ENCODE assay signal across 1 cellular context in genomic region chr6:26031151-26031594, GRCh38.
A peak's percentile ranks its signal among the peaks of the same experiment; 100 is the strongest.
TF ChIP-seq lines count a peak whose summit lies in the region.

No MANE protein-coding gene starts in this region.

TF ChIP-seq in K562, 482 proteins besides CTCF, POLR2A, EP300 and RAD21 (continued from another document and continues in another):
- TF ChIP-seq ZNF655 (CRISPR knock-in tag; IDR thresholded peaks at IDR 0.05) (peak; percentile 57; the same call in 1 of the 2 replicates), FOXJ3 (CRISPR knock-in tag; IDR thresholded peaks at IDR 0.05) (no peak), TBL1XR1 (IDR thresholded peaks at IDR 0.05; ENCODE audit: low read length in 2 of 2) (peak in 1 of 2 experiments; percentile 64; a peak in 2 of 4 replicates), MEF2A (IDR thresholded peaks at IDR 0.05; ENCODE audit: control insufficient read depth, low read depth, low read length) (peak; percentile 62; the same call in 1 of the 2 replicates), EWSR1 (IDR thresholded peaks at IDR 0.05; ENCODE audit: borderline replicate concordance, low read depth, partially characterized antibody) (peak; percentile 81), ZBED1 (IDR thresholded peaks at IDR 0.05) (no peak), NCOA6 (IDR thresholded peaks at IDR 0.05) (no peak), HDAC6 (IDR thresholded peaks at IDR 0.05; ENCODE audit: low read depth, low read length) (no peak), THRAP3 (IDR thresholded peaks at IDR 0.05; ENCODE audit: borderline replicate concordance) (no peak), BRD9 (IDR thresholded peaks at IDR 0.05; ENCODE audit: low read depth, partially characterized antibody) (no peak), ZNF77 (CRISPR knock-in tag; IDR thresholded peaks at IDR 0.05) (peak; percentile 92), ZNF224 (CRISPR knock-in tag; IDR thresholded peaks at IDR 0.05) (no peak), NRF1 (conservative IDR thresholded peaks at IDR 0.05 in 1 of 2, IDR thresholded peaks at IDR 0.05 in 1 of 2) (no peak), TEAD1 (CRISPR knock-in tag; IDR thresholded peaks at IDR 0.05) (peak in 1 of 2 experiments; percentile 73; a peak in 2 of 4 replicates), ZNF830 (CRISPR knock-in tag; IDR thresholded peaks at IDR 0.05) (peak; percentile 32; the same call in 1 of the 2 replicates), ZNF253 (CRISPR knock-in tag; conservative IDR thresholded peaks at IDR 0.05) (peak; percentile 96), RB1 (IDR thresholded peaks at IDR 0.05; ENCODE audit: low read depth) (no peak), PHTF2 (CRISPR knock-in tag; IDR thresholded peaks at IDR 0.05) (peak; percentile 66; the same call in 1 of the 2 replicates), NONO (IDR thresholded peaks at IDR 0.05; ENCODE audit: low read depth in 2 of 2, low read length in 1 of 2) (peak in 1 of 2 experiments; percentile 52; a peak in 2 of 4 replicates), MTA1 (IDR thresholded peaks at IDR 0.05; ENCODE audit: borderline replicate concordance) (no peak), ZNF695 (CRISPR knock-in tag; IDR thresholded peaks at IDR 0.05) (peak; percentile 87), NCOR1 (IDR thresholded peaks at IDR 0.05) (no peak), EP400 (IDR thresholded peaks at IDR 0.05) (no peak), CCAR2 (IDR thresholded peaks at IDR 0.05; ENCODE audit: low read depth, low read length) (no peak), IRF2 (CRISPR knock-in tag; IDR thresholded peaks at IDR 0.05) (no peak), FOXA3 (CRISPR knock-in tag; conservative IDR thresholded peaks at IDR 0.05 in 1 of 2, IDR thresholded peaks at IDR 0.05 in 1 of 2) (peak in 1 of 2 experiments; percentile 74; a peak in 2 of 4 replicates), MTA3 (IDR thresholded peaks at IDR 0.05; ENCODE audit: borderline replicate concordance) (peak; percentile 17; the same call in 1 of the 2 replicates), PRPF4 (IDR thresholded peaks at IDR 0.05; ENCODE audit: insufficient read depth, low read depth, low read length, poor library complexity, severe bottlenecking) (no peak), ZNF696 (CRISPR knock-in tag; conservative IDR thresholded peaks at IDR 0.05) (peak; percentile 85; the same call in 1 of the 2 replicates), ZBTB26 (CRISPR knock-in tag; IDR thresholded peaks at IDR 0.05) (peak; percentile 76; the same call in 1 of the 2 replicates), MED1 (CRISPR knock-in tag; IDR thresholded peaks at IDR 0.05; ENCODE audit: borderline replicate concordance) (no peak), CBFA2T2 (conservative IDR thresholded peaks at IDR 0.05) (no peak), ZNF584 (CRISPR knock-in tag; IDR thresholded peaks at IDR 0.05; ENCODE audit: low read depth) (no peak), ZNF384 (IDR thresholded peaks at IDR 0.05; ENCODE audit: low read depth, low read length) (no peak), FOXO4 (CRISPR knock-in tag; IDR thresholded peaks at IDR 0.05) (peak; percentile 88), ZNF780A (CRISPR knock-in tag; IDR thresholded peaks at IDR 0.05) (0 out of 2 replicates have a peak, but pooled peaks have one; percentile 27), ZNF282 (CRISPR knock-in tag; IDR thresholded peaks at IDR 0.05) (no peak), SRF (CRISPR knock-in tag; IDR thresholded peaks at IDR 0.05) (peak in 1 of 2 experiments; percentile 91; a peak in 2 of 4 replicates), GTF2B (IDR thresholded peaks at IDR 0.05; ENCODE audit: extremely low read depth, insufficient read length) (no peak), ZEB2 (IDR thresholded peaks at IDR 0.05) (no peak), EGR1 (conservative IDR thresholded peaks at IDR 0.05) (no peak), RFX1 (IDR thresholded peaks at IDR 0.05) (no peak), MAFF (IDR thresholded peaks at IDR 0.05; ENCODE audit: low read length) (no peak; the same call in 1 of the 2 replicates), NFIC (IDR thresholded peaks at IDR 0.05) (no peak), PRMT5 (CRISPR knock-in tag; IDR thresholded peaks at IDR 0.05) (no peak), SRSF3 (IDR thresholded peaks at IDR 0.05; ENCODE audit: insufficient read depth, low read length) (no peak), ZNF3 (CRISPR knock-in tag; IDR thresholded peaks at IDR 0.05) (peak; percentile 81), MAFK (IDR thresholded peaks at IDR 0.05; ENCODE audit: low read length) (no peak; the same call in 1 of the 2 replicates), OTX1 (CRISPR knock-in tag; IDR thresholded peaks at IDR 0.05) (peak; percentile 93), ZNF143 (CRISPR knock-in tag; IDR thresholded peaks at IDR 0.05) (no peak), TFAP4 (CRISPR knock-in tag; IDR thresholded peaks at IDR 0.05; ENCODE audit: borderline replicate concordance) (no peak)
- TF ChIP-seq, protein P1, sequence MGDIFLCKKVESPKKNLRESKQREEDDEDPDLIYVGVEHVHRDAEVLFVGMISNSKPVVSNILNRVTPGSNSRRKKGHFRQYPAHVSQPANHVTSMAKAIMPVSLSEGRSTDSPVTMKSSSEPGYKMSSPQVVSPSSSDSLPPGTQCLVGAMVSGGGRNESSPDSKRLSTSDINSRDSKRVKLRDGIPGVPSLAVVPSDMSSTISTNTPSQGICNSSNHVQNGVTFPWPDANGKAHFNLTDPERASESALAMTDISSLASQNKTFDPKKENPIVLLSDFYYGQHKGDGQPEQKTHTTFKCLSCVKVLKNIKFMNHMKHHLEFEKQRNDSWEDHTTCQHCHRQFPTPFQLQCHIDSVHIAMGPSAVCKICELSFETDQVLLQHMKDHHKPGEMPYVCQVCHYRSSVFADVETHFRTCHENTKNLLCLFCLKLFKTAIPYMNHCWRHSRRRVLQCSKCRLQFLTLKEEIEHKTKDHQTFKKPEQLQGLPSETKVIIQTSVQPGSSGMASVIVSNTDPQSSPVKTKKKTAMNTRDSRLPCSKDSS (IDR thresholded peaks at IDR 0.05; ENCODE audit: low read depth, partially characterized antibody), result no peak
- TF ChIP-seq, protein P2, sequence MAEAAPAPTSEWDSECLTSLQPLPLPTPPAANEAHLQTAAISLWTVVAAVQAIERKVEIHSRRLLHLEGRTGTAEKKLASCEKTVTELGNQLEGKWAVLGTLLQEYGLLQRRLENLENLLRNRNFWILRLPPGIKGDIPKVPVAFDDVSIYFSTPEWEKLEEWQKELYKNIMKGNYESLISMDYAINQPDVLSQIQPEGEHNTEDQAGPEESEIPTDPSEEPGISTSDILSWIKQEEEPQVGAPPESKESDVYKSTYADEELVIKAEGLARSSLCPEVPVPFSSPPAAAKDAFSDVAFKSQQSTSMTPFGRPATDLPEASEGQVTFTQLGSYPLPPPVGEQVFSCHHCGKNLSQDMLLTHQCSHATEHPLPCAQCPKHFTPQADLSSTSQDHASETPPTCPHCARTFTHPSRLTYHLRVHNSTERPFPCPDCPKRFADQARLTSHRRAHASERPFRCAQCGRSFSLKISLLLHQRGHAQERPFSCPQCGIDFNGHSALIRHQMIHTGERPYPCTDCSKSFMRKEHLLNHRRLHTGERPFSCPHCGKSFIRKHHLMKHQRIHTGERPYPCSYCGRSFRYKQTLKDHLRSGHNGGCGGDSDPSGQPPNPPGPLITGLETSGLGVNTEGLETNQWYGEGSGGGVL (CRISPR knock-in tag; IDR thresholded peaks at IDR 0.05), result 0 out of 2 replicates have a peak, but pooled peaks have one; percentile 21
- TF ChIP-seq, protein P3, sequence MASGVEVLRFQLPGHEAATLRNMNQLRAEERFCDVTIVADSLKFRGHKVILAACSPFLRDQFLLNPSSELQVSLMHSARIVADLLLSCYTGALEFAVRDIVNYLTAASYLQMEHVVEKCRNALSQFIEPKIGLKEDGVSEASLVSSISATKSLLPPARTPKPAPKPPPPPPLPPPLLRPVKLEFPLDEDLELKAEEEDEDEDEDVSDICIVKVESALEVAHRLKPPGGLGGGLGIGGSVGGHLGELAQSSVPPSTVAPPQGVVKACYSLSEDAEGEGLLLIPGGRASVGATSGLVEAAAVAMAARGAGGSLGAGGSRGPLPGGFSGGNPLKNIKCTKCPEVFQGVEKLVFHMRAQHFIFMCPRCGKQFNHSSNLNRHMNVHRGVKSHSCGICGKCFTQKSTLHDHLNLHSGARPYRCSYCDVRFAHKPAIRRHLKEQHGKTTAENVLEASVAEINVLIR (CRISPR knock-in tag; IDR thresholded peaks at IDR 0.05), result no peak
- TF ChIP-seq, protein P4, sequence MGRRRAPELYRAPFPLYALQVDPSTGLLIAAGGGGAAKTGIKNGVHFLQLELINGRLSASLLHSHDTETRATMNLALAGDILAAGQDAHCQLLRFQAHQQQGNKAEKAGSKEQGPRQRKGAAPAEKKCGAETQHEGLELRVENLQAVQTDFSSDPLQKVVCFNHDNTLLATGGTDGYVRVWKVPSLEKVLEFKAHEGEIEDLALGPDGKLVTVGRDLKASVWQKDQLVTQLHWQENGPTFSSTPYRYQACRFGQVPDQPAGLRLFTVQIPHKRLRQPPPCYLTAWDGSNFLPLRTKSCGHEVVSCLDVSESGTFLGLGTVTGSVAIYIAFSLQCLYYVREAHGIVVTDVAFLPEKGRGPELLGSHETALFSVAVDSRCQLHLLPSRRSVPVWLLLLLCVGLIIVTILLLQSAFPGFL (CRISPR knock-in tag; IDR thresholded peaks at IDR 0.05), result no peak
- TF ChIP-seq, protein P5, sequence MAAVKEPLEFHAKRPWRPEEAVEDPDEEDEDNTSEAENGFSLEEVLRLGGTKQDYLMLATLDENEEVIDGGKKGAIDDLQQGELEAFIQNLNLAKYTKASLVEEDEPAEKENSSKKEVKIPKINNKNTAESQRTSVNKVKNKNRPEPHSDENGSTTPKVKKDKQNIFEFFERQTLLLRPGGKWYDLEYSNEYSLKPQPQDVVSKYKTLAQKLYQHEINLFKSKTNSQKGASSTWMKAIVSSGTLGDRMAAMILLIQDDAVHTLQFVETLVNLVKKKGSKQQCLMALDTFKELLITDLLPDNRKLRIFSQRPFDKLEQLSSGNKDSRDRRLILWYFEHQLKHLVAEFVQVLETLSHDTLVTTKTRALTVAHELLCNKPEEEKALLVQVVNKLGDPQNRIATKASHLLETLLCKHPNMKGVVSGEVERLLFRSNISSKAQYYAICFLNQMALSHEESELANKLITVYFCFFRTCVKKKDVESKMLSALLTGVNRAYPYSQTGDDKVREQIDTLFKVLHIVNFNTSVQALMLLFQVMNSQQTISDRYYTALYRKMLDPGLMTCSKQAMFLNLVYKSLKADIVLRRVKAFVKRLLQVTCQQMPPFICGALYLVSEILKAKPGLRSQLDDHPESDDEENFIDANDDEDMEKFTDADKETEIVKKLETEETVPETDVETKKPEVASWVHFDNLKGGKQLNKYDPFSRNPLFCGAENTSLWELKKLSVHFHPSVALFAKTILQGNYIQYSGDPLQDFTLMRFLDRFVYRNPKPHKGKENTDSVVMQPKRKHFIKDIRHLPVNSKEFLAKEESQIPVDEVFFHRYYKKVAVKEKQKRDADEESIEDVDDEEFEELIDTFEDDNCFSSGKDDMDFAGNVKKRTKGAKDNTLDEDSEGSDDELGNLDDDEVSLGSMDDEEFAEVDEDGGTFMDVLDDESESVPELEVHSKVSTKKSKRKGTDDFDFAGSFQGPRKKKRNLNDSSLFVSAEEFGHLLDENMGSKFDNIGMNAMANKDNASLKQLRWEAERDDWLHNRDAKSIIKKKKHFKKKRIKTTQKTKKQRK (IDR thresholded peaks at IDR 0.05; ENCODE audit: borderline replicate concordance, low read depth, low read length), result no peak
